Comparison of ENCODE assay signal across 1 cellular context in the genomic region with DNA sequence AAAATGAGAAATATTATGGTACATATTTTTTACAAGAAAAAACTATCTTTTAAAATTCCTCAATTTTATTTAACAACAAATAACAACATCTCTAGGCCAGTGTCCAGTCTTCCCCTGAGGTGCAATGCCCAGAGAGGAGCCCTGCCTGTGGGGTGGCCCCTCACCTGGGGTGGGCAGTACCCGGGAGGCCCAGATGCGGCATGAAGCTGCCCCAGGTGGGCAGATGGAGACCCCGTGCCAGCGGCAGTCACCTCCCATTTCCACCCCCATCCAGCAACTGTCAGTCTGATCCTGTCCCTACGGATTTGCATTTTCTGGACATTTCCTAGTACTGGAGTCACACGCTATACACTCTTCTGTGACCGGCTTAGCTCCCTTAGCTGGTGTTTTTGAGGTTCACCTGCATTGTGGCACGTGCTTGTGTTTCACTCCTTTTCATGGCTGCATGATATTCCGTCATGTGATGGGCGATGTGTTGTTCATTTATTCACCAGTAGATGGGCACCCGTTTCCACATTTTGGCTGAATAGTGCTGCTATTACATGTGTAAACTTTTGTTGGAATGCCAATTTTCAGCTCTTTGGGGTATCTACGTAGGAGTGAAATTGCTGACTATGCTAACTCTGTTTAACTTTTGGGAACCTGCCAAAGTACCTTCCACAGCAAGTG.
TF ChIP-seq lines count a peak whose summit lies in the region.

No MANE protein-coding gene starts in this region.

TF ChIP-seq in GM23338, 12 proteins besides CTCF, POLR2A, EP300 and RAD21:
- no peak for TF ChIP-seq ZNF114 (CRISPR knock-in tag; IDR thresholded peaks at IDR 0.05)
- no peak for TF ChIP-seq EZH2phosphoT487 (IDR thresholded peaks at IDR 0.05; ENCODE audit: unreplicated experiment)
- no peak for TF ChIP-seq JUNB (IDR thresholded peaks at IDR 0.05; ENCODE audit: unreplicated experiment)
- TF ChIP-seq, protein P1, sequence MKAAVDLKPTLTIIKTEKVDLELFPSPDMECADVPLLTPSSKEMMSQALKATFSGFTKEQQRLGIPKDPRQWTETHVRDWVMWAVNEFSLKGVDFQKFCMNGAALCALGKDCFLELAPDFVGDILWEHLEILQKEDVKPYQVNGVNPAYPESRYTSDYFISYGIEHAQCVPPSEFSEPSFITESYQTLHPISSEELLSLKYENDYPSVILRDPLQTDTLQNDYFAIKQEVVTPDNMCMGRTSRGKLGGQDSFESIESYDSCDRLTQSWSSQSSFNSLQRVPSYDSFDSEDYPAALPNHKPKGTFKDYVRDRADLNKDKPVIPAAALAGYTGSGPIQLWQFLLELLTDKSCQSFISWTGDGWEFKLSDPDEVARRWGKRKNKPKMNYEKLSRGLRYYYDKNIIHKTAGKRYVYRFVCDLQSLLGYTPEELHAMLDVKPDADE (IDR thresholded peaks at IDR 0.05) = no peak
- no peak for TF ChIP-seq EZH2 (IDR thresholded peaks at IDR 0.05; ENCODE audit: low read depth, unreplicated experiment)
- TF ChIP-seq STAT1 (IDR thresholded peaks at IDR 0.05; ENCODE audit: unreplicated experiment) = no peak
- TF ChIP-seq, protein P2, sequence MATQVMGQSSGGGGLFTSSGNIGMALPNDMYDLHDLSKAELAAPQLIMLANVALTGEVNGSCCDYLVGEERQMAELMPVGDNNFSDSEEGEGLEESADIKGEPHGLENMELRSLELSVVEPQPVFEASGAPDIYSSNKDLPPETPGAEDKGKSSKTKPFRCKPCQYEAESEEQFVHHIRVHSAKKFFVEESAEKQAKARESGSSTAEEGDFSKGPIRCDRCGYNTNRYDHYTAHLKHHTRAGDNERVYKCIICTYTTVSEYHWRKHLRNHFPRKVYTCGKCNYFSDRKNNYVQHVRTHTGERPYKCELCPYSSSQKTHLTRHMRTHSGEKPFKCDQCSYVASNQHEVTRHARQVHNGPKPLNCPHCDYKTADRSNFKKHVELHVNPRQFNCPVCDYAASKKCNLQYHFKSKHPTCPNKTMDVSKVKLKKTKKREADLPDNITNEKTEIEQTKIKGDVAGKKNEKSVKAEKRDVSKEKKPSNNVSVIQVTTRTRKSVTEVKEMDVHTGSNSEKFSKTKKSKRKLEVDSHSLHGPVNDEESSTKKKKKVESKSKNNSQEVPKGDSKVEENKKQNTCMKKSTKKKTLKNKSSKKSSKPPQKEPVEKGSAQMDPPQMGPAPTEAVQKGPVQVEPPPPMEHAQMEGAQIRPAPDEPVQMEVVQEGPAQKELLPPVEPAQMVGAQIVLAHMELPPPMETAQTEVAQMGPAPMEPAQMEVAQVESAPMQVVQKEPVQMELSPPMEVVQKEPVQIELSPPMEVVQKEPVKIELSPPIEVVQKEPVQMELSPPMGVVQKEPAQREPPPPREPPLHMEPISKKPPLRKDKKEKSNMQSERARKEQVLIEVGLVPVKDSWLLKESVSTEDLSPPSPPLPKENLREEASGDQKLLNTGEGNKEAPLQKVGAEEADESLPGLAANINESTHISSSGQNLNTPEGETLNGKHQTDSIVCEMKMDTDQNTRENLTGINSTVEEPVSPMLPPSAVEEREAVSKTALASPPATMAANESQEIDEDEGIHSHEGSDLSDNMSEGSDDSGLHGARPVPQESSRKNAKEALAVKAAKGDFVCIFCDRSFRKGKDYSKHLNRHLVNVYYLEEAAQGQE (IDR thresholded peaks at IDR 0.05; ENCODE audit: unreplicated experiment) = no peak
- no peak for TF ChIP-seq CREB1 (CRISPR knock-in tag; IDR thresholded peaks at IDR 0.05; ENCODE audit: low read depth)
- TF ChIP-seq, protein P3, sequence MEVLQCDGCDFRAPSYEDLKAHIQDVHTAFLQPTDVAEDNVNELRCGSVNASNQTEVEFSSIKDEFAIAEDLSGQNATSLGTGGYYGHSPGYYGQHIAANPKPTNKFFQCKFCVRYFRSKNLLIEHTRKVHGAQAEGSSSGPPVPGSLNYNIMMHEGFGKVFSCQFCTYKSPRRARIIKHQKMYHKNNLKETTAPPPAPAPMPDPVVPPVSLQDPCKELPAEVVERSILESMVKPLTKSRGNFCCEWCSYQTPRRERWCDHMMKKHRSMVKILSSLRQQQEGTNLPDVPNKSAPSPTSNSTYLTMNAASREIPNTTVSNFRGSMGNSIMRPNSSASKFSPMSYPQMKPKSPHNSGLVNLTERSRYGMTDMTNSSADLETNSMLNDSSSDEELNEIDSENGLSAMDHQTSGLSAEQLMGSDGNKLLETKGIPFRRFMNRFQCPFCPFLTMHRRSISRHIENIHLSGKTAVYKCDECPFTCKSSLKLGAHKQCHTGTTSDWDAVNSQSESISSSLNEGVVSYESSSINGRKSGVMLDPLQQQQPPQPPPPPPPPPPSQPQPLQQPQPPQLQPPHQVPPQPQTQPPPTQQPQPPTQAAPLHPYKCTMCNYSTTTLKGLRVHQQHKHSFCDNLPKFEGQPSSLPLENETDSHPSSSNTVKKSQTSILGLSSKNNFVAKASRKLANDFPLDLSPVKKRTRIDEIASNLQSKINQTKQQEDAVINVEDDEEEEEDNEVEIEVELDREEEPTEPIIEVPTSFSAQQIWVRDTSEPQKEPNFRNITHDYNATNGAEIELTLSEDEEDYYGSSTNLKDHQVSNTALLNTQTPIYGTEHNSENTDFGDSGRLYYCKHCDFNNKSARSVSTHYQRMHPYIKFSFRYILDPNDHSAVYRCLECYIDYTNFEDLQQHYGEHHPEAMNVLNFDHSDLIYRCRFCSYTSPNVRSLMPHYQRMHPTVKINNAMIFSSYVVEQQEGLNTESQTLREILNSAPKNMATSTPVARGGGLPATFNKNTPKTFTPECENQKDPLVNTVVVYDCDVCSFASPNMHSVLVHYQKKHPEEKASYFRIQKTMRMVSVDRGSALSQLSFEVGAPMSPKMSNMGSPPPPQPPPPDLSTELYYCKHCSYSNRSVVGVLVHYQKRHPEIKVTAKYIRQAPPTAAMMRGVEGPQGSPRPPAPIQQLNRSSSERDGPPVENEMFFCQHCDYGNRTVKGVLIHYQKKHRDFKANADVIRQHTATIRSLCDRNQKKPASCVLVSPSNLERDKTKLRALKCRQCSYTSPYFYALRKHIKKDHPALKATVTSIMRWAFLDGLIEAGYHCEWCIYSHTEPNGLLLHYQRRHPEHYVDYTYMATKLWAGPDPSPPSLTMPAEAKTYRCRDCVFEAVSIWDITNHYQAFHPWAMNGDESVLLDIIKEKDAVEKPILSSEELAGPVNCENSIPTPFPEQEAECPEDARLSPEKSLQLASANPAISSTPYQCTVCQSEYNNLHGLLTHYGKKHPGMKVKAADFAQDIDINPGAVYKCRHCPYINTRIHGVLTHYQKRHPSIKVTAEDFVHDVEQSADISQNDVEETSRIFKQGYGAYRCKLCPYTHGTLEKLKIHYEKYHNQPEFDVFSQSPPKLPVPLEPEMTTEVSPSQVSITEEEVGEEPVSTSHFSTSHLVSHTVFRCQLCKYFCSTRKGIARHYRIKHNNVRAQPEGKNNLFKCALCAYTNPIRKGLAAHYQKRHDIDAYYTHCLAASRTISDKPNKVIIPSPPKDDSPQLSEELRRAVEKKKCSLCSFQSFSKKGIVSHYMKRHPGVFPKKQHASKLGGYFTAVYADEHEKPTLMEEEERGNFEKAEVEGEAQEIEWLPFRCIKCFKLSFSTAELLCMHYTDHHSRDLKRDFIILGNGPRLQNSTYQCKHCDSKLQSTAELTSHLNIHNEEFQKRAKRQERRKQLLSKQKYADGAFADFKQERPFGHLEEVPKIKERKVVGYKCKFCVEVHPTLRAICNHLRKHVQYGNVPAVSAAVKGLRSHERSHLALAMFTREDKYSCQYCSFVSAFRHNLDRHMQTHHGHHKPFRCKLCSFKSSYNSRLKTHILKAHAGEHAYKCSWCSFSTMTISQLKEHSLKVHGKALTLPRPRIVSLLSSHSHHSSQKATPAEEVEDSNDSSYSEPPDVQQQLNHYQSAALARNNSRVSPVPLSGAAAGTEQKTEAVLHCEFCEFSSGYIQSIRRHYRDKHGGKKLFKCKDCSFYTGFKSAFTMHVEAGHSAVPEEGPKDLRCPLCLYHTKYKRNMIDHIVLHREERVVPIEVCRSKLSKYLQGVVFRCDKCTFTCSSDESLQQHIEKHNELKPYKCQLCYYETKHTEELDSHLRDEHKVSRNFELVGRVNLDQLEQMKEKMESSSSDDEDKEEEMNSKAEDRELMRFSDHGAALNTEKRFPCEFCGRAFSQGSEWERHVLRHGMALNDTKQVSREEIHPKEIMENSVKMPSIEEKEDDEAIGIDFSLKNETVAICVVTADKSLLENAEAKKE (CRISPR knock-in tag; IDR thresholded peaks at IDR 0.05) = no peak
- no peak for TF ChIP-seq POLR2AphosphoS5 (IDR thresholded peaks at IDR 0.05; ENCODE audit: low read depth)
- TF ChIP-seq ZNF331 (CRISPR knock-in tag; IDR thresholded peaks at IDR 0.05; ENCODE audit: low read depth) = no peak
TF ChIP-seq in GM23338: peak in this region for 0.
